12 cellular contexts compared by ENCODE assay signal in genomic region chr9:125400725-125401124, GRCh38.
DNase-seq lines count a peak whose midpoint lies in the region; TF ChIP-seq lines count a peak whose summit lies in the region.
"Had no signal": no experiment of that assay in that cellular context is flagged by ENCODE, and none has a peak within 500 bp of the region (broad histone marks: within the 10 kb centered on the region; RNA-seq: fewer than 3 reads in every experiment).

No MANE protein-coding gene starts in this region.

- H3K4me3 Mint-ChIP-seq in mesothelial cell of epicardium: no peak overlapping the region
- H3K4me3 Mint-ChIP-seq in activated CD4-positive, alpha-beta memory T cell treated with anti-CD3 and anti-CD28 coated beads, Interleukin-2, amount 10 ng/mL, durations not matched to agents 7 days and 5 days: no peak overlapping the region
- H3K4me3 Mint-ChIP-seq: CD8-positive, alpha-beta memory T cell; IgD-negative memory B cell had no signal

- H3K9me3 ChIP-seq in NT2/D1 (ENCODE audit: insufficient read depth, low read length): no peaks in the 10 kb centered on the region
- H3K9me3 ChIP-seq in HAP-1: no peaks in the 10 kb centered on the region
- H3K9me3 ChIP-seq: BLaER1, Caco-2 had no signal

- peak overlapping the region; percentile 4 for H3K9ac ChIP-seq in NT2/D1 (ENCODE audit: insufficient read length, low read depth)
- H3K9ac ChIP-seq: BLaER1 had no signal

- no peak overlapping the region for H3K4me3 ChIP-seq in H7 (ENCODE audit: insufficient read depth, low read depth, low read length)
- H3K4me3 ChIP-seq in NT2/D1 (ENCODE audit: insufficient read length, low read depth): no peak overlapping the region
- H3K4me3 ChIP-seq in HAP-1: no peak overlapping the region
- H3K4me3 ChIP-seq: BLaER1, GM12878 had no signal

- peaks cover 6% of the 10 kb centered on the region for H3K4me1 Mint-ChIP-seq in mesothelial cell of epicardium
- H3K4me1 Mint-ChIP-seq in activated CD4-positive, alpha-beta memory T cell treated with anti-CD3 and anti-CD28 coated beads, Interleukin-2, amount 10 ng/mL, durations not matched to agents 7 days and 5 days: no peaks in the 10 kb centered on the region
- H3K4me1 Mint-ChIP-seq: CD8-positive, alpha-beta memory T cell; IgD-negative memory B cell had no signal

- H3K27me3 Mint-ChIP-seq in mesothelial cell of epicardium (ENCODE audit: low read depth): no peaks in the 10 kb centered on the region
- no peaks in the 10 kb centered on the region for H3K27me3 Mint-ChIP-seq in activated CD4-positive, alpha-beta memory T cell treated with anti-CD3 and anti-CD28 coated beads, Interleukin-2, amount 10 ng/mL, durations not matched to agents 7 days and 5 days
- H3K27me3 Mint-ChIP-seq: IgD-negative memory B cell had no signal

- CTCF ChIA-PET in activated CD4-positive, alpha-beta memory T cell treated with anti-CD3 and anti-CD28 coated beads, Interleukin-2, amount 10 ng/mL, durations not matched to agents 7 days and 5 days (lab: Charles Lee): no interaction called here

- in situ Hi-C loops in HAP-1 (cut with MboI; ENCODE audit: low sequenced_read_pairs): loop anchor here (10.0 kb wide), 1 partner anchor 1074 kb away; no protein-coding TSS in a partner anchor

- no peaks in the 10 kb centered on the region for H3K27me3 ChIP-seq in H7 (ENCODE audit: control insufficient read depth, insufficient read depth, low read length)
- no peaks in the 10 kb centered on the region for H3K27me3 ChIP-seq in NT2/D1 (ENCODE audit: insufficient read depth, insufficient read length)
- no peaks in the 10 kb centered on the region for H3K27me3 ChIP-seq in HAP-1 (ENCODE audit: low read depth)
- H3K27me3 ChIP-seq: BLaER1 had no signal

- POLR2A ChIA-PET in activated CD4-positive, alpha-beta memory T cell treated with anti-CD3 and anti-CD28 coated beads, Interleukin-2, amount 10 ng/mL, durations not matched to agents 7 days and 5 days (lab: Charles Lee): no interaction called here

- H3K36me3 Mint-ChIP-seq in mesothelial cell of epicardium: no peaks in the 10 kb centered on the region
- no peaks in the 10 kb centered on the region for H3K36me3 Mint-ChIP-seq in activated CD4-positive, alpha-beta memory T cell treated with anti-CD3 and anti-CD28 coated beads, Interleukin-2, amount 10 ng/mL, durations not matched to agents 7 days and 5 days (ENCODE audit: low read depth)
- H3K36me3 Mint-ChIP-seq: CD8-positive, alpha-beta memory T cell; IgD-negative memory B cell had no signal

- H3K36me3 ChIP-seq in H7 (replicated peaks; ENCODE audit: control insufficient read depth, insufficient read depth, low read length): no peaks in the 10 kb centered on the region
- no peaks in the 10 kb centered on the region for H3K36me3 ChIP-seq in NT2/D1 (ENCODE audit: insufficient read depth, insufficient read length, low read length)
- no peaks in the 10 kb centered on the region for H3K36me3 ChIP-seq in HAP-1 (replicated peaks)
- H3K36me3 ChIP-seq: BLaER1 had no signal

- DNase-seq in H7: peak; percentile 54
- DNase-seq in NT2/D1 (ENCODE audit: low read depth, low spot score): no peak
- DNase-seq in mesothelial cell of epicardium (ENCODE audit: low spot score in 2 of 2, unreplicated experiment in 2 of 2): no peak
- no peak for DNase-seq in HAP-1 (ENCODE audit: low spot score in 2 of 2)
- DNase-seq in activated gamma-delta T cell treated with Interleukin-2 at 50 U/mL for 16 hours: no peak
- DNase-seq in activated CD4-positive, alpha-beta memory T cell treated with anti-CD3 and anti-CD28 coated beads, Interleukin-2, amount 10 ng/mL, durations not matched to agents 7 days and 5 days: no peak
- DNase-seq: AML-193; Caco-2; CD8-positive, alpha-beta memory T cell had no signal

- TF ChIP-seq CTCF in mesothelial cell of epicardium (IDR thresholded peaks at IDR 0.05; ENCODE audit: unreplicated experiment): no peak

- H3K4me1 ChIP-seq in NT2/D1 (ENCODE audit: insufficient read depth, insufficient read length) (peaks cover 6% of the 10 kb centered on the region), HAP-1 (no peaks in the 10 kb centered on the region)
- H3K4me1 ChIP-seq: BLaER1, Caco-2 had no signal

- no peaks in the 10 kb centered on the region for H3K9me3 Mint-ChIP-seq in mesothelial cell of epicardium
- no peaks in the 10 kb centered on the region for H3K9me3 Mint-ChIP-seq in activated CD4-positive, alpha-beta memory T cell treated with anti-CD3 and anti-CD28 coated beads, Interleukin-2, amount 10 ng/mL, durations not matched to agents 7 days and 5 days
- H3K9me3 Mint-ChIP-seq: CD8-positive, alpha-beta memory T cell; IgD-negative memory B cell had no signal

- peak overlapping the region; percentile 61 for H3K27ac Mint-ChIP-seq in mesothelial cell of epicardium
- H3K27ac Mint-ChIP-seq in activated CD4-positive, alpha-beta memory T cell treated with anti-CD3 and anti-CD28 coated beads, Interleukin-2, amount 10 ng/mL, durations not matched to agents 7 days and 5 days: no peak overlapping the region
- H3K27ac Mint-ChIP-seq: CD8-positive, alpha-beta memory T cell had no signal
